33 cellular contexts compared by ENCODE assay signal in the genomic region with DNA sequence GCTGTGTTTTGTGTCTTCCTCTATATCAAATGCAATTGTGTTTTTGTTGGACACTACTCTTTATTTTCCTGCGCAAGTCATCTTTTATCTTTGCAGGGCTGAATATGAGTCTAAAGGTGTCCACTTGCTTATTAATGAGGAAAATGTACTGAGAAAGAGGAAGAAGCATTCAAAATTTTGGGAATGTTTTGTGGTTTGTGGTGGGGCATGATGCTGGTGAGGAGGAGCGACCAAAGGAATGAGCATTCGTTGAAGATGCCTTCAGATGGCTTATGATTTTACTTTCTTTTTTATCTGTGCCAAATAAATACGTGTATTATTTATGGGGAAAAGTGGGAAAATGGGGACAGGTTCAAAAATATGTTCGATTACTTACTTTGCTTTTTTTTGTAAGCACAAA.
"Had no signal": no experiment of that assay in that cellular context is flagged by ENCODE, and none has a peak within 500 bp of the region (broad histone marks: within the 10 kb centered on the region; RNA-seq: fewer than 3 reads in every experiment).

No MANE protein-coding gene starts in this region.

- H3K27ac ChIP-seq: brain microvascular endothelial cell, neural progenitor cell, parathyroid adenoma, psoas muscle, sigmoid colon, spleen, suprapubic skin, tibial artery, upper lobe of right lung had no signal

- H3K4me3 ChIP-seq: neural progenitor cell, psoas muscle, sigmoid colon, spleen, suprapubic skin, tibial artery, upper lobe of right lung had no signal

- H3K4me1 ChIP-seq: neural progenitor cell, parathyroid adenoma, psoas muscle, sigmoid colon, spleen, suprapubic skin, tibial artery, upper lobe of right lung had no signal

- H3K9me3 Mint-ChIP-seq: activated naive CD4-positive, alpha-beta T cell treated with anti-CD3 and anti-CD28 coated beads, Interleukin-2, amount 50 U/mL, for 24 hours; activated T-helper 2 cell treated with anti-CD3 and anti-CD28 coated beads, Interferon-gamma antibody, Interleukin-2, Interleukin-4, amounts not matched to agents 10 μg/mL and 5 μg/mL and 100 μg/mL, durations not matched to agents 14 hours and 24 hours and 36 hours; effector memory CD8-positive, alpha-beta T cell; natural killer cell; neural progenitor cell had no signal

- H3K9me3 ChIP-seq: psoas muscle, sigmoid colon, spleen, suprapubic skin, tibial artery, upper lobe of right lung had no signal

- H3K27ac Mint-ChIP-seq: activated CD4-positive, alpha-beta T cell treated with anti-CD3 and anti-CD28 coated beads for 36 hours; activated CD8-positive, alpha-beta memory T cell treated with anti-CD3 and anti-CD28 coated beads, Interleukin-2, amount 10 ng/mL, durations not matched to agents 7 days and 5 days; activated CD8-positive, alpha-beta T cell treated with anti-CD3 and anti-CD28 coated beads, Interleukin-2, amount 10 ng/mL, durations not matched to agents 7 days and 5 days; activated naive CD4-positive, alpha-beta T cell treated with anti-CD3 and anti-CD28 coated beads, Interleukin-2, amount 50 U/mL, for 24 hours; activated T-helper 2 cell treated with anti-CD3 and anti-CD28 coated beads, Interferon-gamma antibody, Interleukin-2, Interleukin-4, amounts not matched to agents 10 μg/mL and 5 μg/mL and 100 μg/mL, durations not matched to agents 14 hours and 24 hours and 36 hours; effector memory CD8-positive, alpha-beta T cell; immature natural killer cell; natural killer cell; neural progenitor cell; T-helper 17 cell; WTC11 had no signal

- H3K4me2 ChIP-seq: neural progenitor cell had no signal

- H3K9ac ChIP-seq: neural progenitor cell, parathyroid adenoma had no signal

- H3K79me2 ChIP-seq: parathyroid adenoma had no signal

- H3K27me3 ChIP-seq: brain microvascular endothelial cell, neural progenitor cell, sigmoid colon, suprapubic skin, tibial artery, upper lobe of right lung had no signal

- ATAC-seq: activated CD4-positive, alpha-beta T cell treated with anti-CD3 and anti-CD28 coated beads for 36 hours; activated CD8-positive, alpha-beta memory T cell treated with anti-CD3 and anti-CD28 coated beads, Interleukin-2, amount 10 ng/mL, durations not matched to agents 7 days and 5 days; activated CD8-positive, alpha-beta T cell treated with anti-CD3 and anti-CD28 coated beads, Interleukin-2, amount 10 ng/mL, durations not matched to agents 7 days and 5 days; effector memory CD8-positive, alpha-beta T cell; left colon; natural killer cell; psoas muscle; T-helper 17 cell; upper lobe of right lung; WTC11 had no signal

- H2AFZ ChIP-seq: neural progenitor cell, parathyroid adenoma had no signal

- DNase-seq: activated CD4-positive, alpha-beta T cell treated with anti-CD3 and anti-CD28 coated beads for 36 hours; activated CD8-positive, alpha-beta memory T cell treated with anti-CD3 and anti-CD28 coated beads, Interleukin-2, amount 10 ng/mL, durations not matched to agents 7 days and 5 days; activated CD8-positive, alpha-beta T cell treated with anti-CD3 and anti-CD28 coated beads, Interleukin-2, amount 10 ng/mL, durations not matched to agents 7 days and 5 days; activated T-cell treated with anti-CD3 and anti-CD28 coated beads, Interleukin-2, amount 50 U/mL, for 48 hours; anterior cingulate cortex; brain microvascular endothelial cell; caudate nucleus; cortex of kidney; effector memory CD8-positive, alpha-beta T cell; erythroblast; foreskin fibroblast; head of caudate nucleus; hippocampal formation; immature natural killer cell; kidney; left colon; mammary epithelial cell; natural killer cell; occipital lobe; psoas muscle; sigmoid colon; spleen; stimulated activated naive CD4-positive, alpha-beta T cell; T-helper 17 cell; T1000; tibial artery; upper lobe of right lung had no signal

- H3K36me3 ChIP-seq: brain microvascular endothelial cell, neural progenitor cell, sigmoid colon, spleen, suprapubic skin, tibial artery, upper lobe of right lung had no signal

- H3K4me3 Mint-ChIP-seq: activated CD4-positive, alpha-beta T cell treated with anti-CD3 and anti-CD28 coated beads for 36 hours; activated CD8-positive, alpha-beta memory T cell treated with anti-CD3 and anti-CD28 coated beads, Interleukin-2, amount 10 ng/mL, durations not matched to agents 7 days and 5 days; activated CD8-positive, alpha-beta T cell treated with anti-CD3 and anti-CD28 coated beads, Interleukin-2, amount 10 ng/mL, durations not matched to agents 7 days and 5 days; activated naive CD4-positive, alpha-beta T cell treated with anti-CD3 and anti-CD28 coated beads, Interleukin-2, amount 50 U/mL, for 24 hours; effector memory CD8-positive, alpha-beta T cell; immature natural killer cell; natural killer cell; neural progenitor cell; T-helper 17 cell; WTC11 had no signal

- FAIRE-seq: kidney had no signal

- H3K4me1 Mint-ChIP-seq: activated CD4-positive, alpha-beta T cell treated with anti-CD3 and anti-CD28 coated beads for 36 hours; activated CD8-positive, alpha-beta memory T cell treated with anti-CD3 and anti-CD28 coated beads, Interleukin-2, amount 10 ng/mL, durations not matched to agents 7 days and 5 days; activated naive CD4-positive, alpha-beta T cell treated with anti-CD3 and anti-CD28 coated beads, Interleukin-2, amount 50 U/mL, for 24 hours; immature natural killer cell; natural killer cell had no signal

- H3K36me3 Mint-ChIP-seq: activated CD8-positive, alpha-beta memory T cell treated with anti-CD3 and anti-CD28 coated beads, Interleukin-2, amount 10 ng/mL, durations not matched to agents 7 days and 5 days; activated naive CD4-positive, alpha-beta T cell treated with anti-CD3 and anti-CD28 coated beads, Interleukin-2, amount 50 U/mL, for 24 hours; immature natural killer cell; natural killer cell; neural progenitor cell; WTC11 had no signal
